Comparison of ENCODE assay signal across 9 cellular contexts in genomic region chr13:114068723-114069322, GRCh38.
DNase-seq lines count a peak whose midpoint lies in the region; ATAC-seq and TF ChIP-seq lines count a peak whose summit lies in the region.
"Had no signal": no experiment of that assay in that cellular context is flagged by ENCODE, and none has a peak within 500 bp of the region (broad histone marks: within the 10 kb centered on the region; RNA-seq: fewer than 3 reads in every experiment).

No MANE protein-coding gene starts in this region.

- peaks cover 4 to 5% of the 10 kb centered on the region in 2 experiments; a peak in 4 of 5 replicates for H3K9me3 Mint-ChIP-seq in H9

- H2AFZ ChIP-seq in H9 (ENCODE audit: low read length) = no peak overlapping the region

- H3K4me1 ChIP-seq in H9 (ENCODE audit: insufficient read depth, low read length) (no peaks in the 10 kb centered on the region; the same call in 1 of the 2 replicates), heart right ventricle (peaks cover 12 to 54% (median 41%) of the 10 kb centered on the region in 9 donors), gastrocnemius medialis (peaks cover 26 to 41% of the 10 kb centered on the region in 2 donors)

- ATAC-seq in T-helper 17 cell (no peak), heart right ventricle (peak in 1 of 8 donors; percentile 5), gastrocnemius medialis (no peak), HG03039 (IDR thresholded peaks at IDR 0.05; ENCODE audit: unreplicated experiment) (no peak), GM18873 (IDR thresholded peaks at IDR 0.05; ENCODE audit: low FRiP score, unreplicated experiment) (no peak)
- ATAC-seq: pancreas had no signal

- no peak overlapping the region for H3K9ac ChIP-seq in H9 (ENCODE audit: extremely low read depth, insufficient read length, low read length)

- no peak overlapping the region for H3K23ac ChIP-seq in H9 (ENCODE audit: insufficient read length, low read depth, low read length)

- H3K36me3 Mint-ChIP-seq in H9 (ENCODE audit: insufficient read depth in 1 of 3, low read depth in 3 of 3) (peaks cover 4 to 9% (median 7%) of the 10 kb centered on the region in 3 experiments; a peak in 6 of 7 replicates), T-helper 17 cell (ENCODE audit: low read depth) (peaks cover 10% of the 10 kb centered on the region)

- H3K27me3 Mint-ChIP-seq in H9 (ENCODE audit: low read depth) (peaks cover 2% of the 10 kb centered on the region; the same call in 1 of the 2 replicates), T-helper 17 cell (no peaks in the 10 kb centered on the region)

- H3K18ac ChIP-seq in H9 (ENCODE audit: insufficient read length, low read depth, low read length) = no peak overlapping the region

- no peaks in the 10 kb centered on the region for H3K23me2 ChIP-seq in H9 (ENCODE audit: insufficient read length, low read depth, low read length, poor library complexity, severe bottlenecking)

- H2BK5ac ChIP-seq in H9 (ENCODE audit: insufficient read length, low read length) = no peak overlapping the region

- no peaks in the 10 kb centered on the region for H3K79me1 ChIP-seq in H9 (ENCODE audit: insufficient read depth, low read depth, low read length, poor library complexity, severe bottlenecking)

- H2BK20ac ChIP-seq in H9 (ENCODE audit: low read depth, low read length, poor library complexity, severe bottlenecking) = no peak overlapping the region

- TF ChIP-seq CTCF in H9 (conservative IDR thresholded peaks at IDR 0.05) = no peak
- TF ChIP-seq CTCF in heart right ventricle (IDR thresholded peaks at IDR 0.05) = no peak
- TF ChIP-seq CTCF in gastrocnemius medialis (IDR thresholded peaks at IDR 0.05 in 4 of 5, conservative IDR thresholded peaks at IDR 0.05 in 1 of 5) = no peak

- no peak overlapping the region for H2BK15ac ChIP-seq in H9 (ENCODE audit: low read depth, low read length)

- no peak overlapping the region for H4K5ac ChIP-seq in H9 (ENCODE audit: insufficient read length, low read depth, low read length)

- H3K4me1 Mint-ChIP-seq in H9 = peaks cover 25 to 41% of the 10 kb centered on the region in 2 experiments
- H3K4me1 Mint-ChIP-seq in T-helper 17 cell = peaks cover 55% of the 10 kb centered on the region

- no peak overlapping the region for H3K56ac ChIP-seq in H9 (ENCODE audit: insufficient read length, low read depth, low read length)

- no peak overlapping the region for H2BK120ac ChIP-seq in H9 (ENCODE audit: low read depth, low read length, poor library complexity, severe bottlenecking)

- no peaks in the 10 kb centered on the region for H3K27me3 ChIP-seq in H9 (ENCODE audit: insufficient read depth, low read length)
- no peaks in the 10 kb centered on the region for H3K27me3 ChIP-seq in heart right ventricle
- H3K27me3 ChIP-seq in gastrocnemius medialis = no peaks in the 10 kb centered on the region
- H3K27me3 ChIP-seq: pancreas had no signal

- DNase-seq in H9 (no peak), T-helper 17 cell (no peak), heart right ventricle (no peak), gastrocnemius medialis (peak in 1 of 2 donors; percentile 44), NCI-H2107 (lab: John Stamatoyannopoulos, UW) (no peak)
- no peak for DNase-seq in activated CD4-positive, CD25-positive, alpha-beta regulatory T cell treated with anti-CD3 and anti-CD28 coated beads, Interleukin-2, amount 50 U/mL, for 72 hours

- no peak overlapping the region for H4K8ac ChIP-seq in H9 (replicated peaks; ENCODE audit: insufficient read length, low read depth, low read length)

- H3K14ac ChIP-seq in H9 (ENCODE audit: insufficient read depth, low read length) = peak overlapping the region; percentile 46; the same call in 1 of the 2 replicates

- H3K27ac ChIP-seq in H9 (ENCODE audit: insufficient read length, low read depth, low read length) = no peak overlapping the region
- H3K27ac ChIP-seq in heart right ventricle = peak overlapping the region in 8 of 10 donors; percentile 7 to 97 (median 88)
- H3K27ac ChIP-seq in gastrocnemius medialis = peak overlapping the region; percentile 93 to 96 (median 95)

- peak overlapping the region; percentile 25 to 89 (median 89); a peak in 3 of 7 replicates for H3K27ac Mint-ChIP-seq in H9
- H3K27ac Mint-ChIP-seq in T-helper 17 cell = peak overlapping the region; percentile 96

- H3K4me2 ChIP-seq in H9 (ENCODE audit: insufficient read depth, insufficient read length, low read length) = no peak overlapping the region

- no peak overlapping the region for H3K4ac ChIP-seq in H9 (ENCODE audit: low read depth, low read length)

- WGBS in H9 (ENCODE audit: extremely low coverage, insufficient read length, low lambda C conversion rate) = no CpG with 5 or more reads among the region's 19 CpGs
- 52 to 56% methylated on average over 19 of the region's 19 CpGs for WGBS in heart right ventricle, 2 donors

- intact Hi-C loops in heart right ventricle (cut with DNase I) (loop anchor here in 7 of 10 donors (5.0 to 10.0 kb wide), 6 partner anchors 42 to 74 kb away; partner anchors contain the start of gene RASA3 (in 3 of the 7)), gastrocnemius medialis (cut with DNase I; ENCODE audit: low total_unique reads) (no loop called here)

- H2BK12ac ChIP-seq in H9 (ENCODE audit: insufficient read length, low read depth, low read length) = no peak overlapping the region

- no peak overlapping the region for H3T11ph ChIP-seq in H9 (ENCODE audit: low read length)

- H3K36me3 ChIP-seq in heart right ventricle = peaks cover 0 to 26% (median 0%) of the 10 kb centered on the region in 9 donors
- H3K36me3 ChIP-seq in gastrocnemius medialis = no peaks in the 10 kb centered on the region
- H3K36me3 ChIP-seq: pancreas had no signal

- no peak overlapping the region for H2AK5ac ChIP-seq in H9 (ENCODE audit: insufficient read length, low read length)

- no peak for TF ChIP-seq POLR2A in gastrocnemius medialis (IDR thresholded peaks at IDR 0.05)

- no peak overlapping the region for H3K4me3 Mint-ChIP-seq in H9
- H3K4me3 Mint-ChIP-seq in T-helper 17 cell = no peak overlapping the region

- H3K79me2 ChIP-seq in H9 (ENCODE audit: insufficient read depth, low read length) = no peaks in the 10 kb centered on the region

- in situ Hi-C loops in gastrocnemius medialis (cut with MboI; ENCODE audit: low sequenced_read_pairs in 4 of 4) = no loop called here

- H4K20me1 ChIP-seq in H9 (ENCODE audit: control insufficient read depth, insufficient read depth, insufficient read length) = no peaks in the 10 kb centered on the region

- H3K9me3 ChIP-seq in H9 (ENCODE audit: control insufficient read depth, low read depth, low read length) (no peaks in the 10 kb centered on the region), T-helper 17 cell (ENCODE audit: control insufficient read depth, low read length, poor library complexity, severe bottlenecking) (no peaks in the 10 kb centered on the region), heart right ventricle (no peaks in the 10 kb centered on the region), gastrocnemius medialis (no peaks in the 10 kb centered on the region)
- H3K9me3 ChIP-seq: pancreas had no signal

- H3K4me3 ChIP-seq in heart right ventricle (no peak overlapping the region), gastrocnemius medialis (no peak overlapping the region)
- H3K4me3 ChIP-seq: pancreas had no signal

- no peak overlapping the region for H4K91ac ChIP-seq in H9 (ENCODE audit: insufficient read length, low read depth, low read length)
